ENCODE assay signal across 8 cellular contexts in genomic region chr16:24729243-24729966, GRCh38. TPM values are rescaled to one million over a fixed set of nuclear protein-coding genes. Genes with fewer than 3 reads are reported as not detected.
DNase-seq lines count a peak whose midpoint lies in the region; ATAC-seq, FAIRE-seq and TF ChIP-seq lines count a peak whose summit lies in the region.

Gene TNRC6A (plus strand): TSS chr16:24729651. CDS start chr16:24729842, 191 bp downstream.

- H3K9ac ChIP-seq in BLaER1 (peak within 1 kb of the TSS; percentile 97), duodenal mucosa (ENCODE audit: low read depth in 1 of 2, low read length in 2 of 2) (peak within 1 kb of the TSS; percentile 62 to 73)

- 0% methylated on average over 20 to 23 of the region's 80 CpGs for WGBS in lower leg skin, 2 donors

- peak within 1 kb of the TSS; percentile 92 for H3K4me3 Mint-ChIP-seq in activated CD4-positive, alpha-beta memory T cell treated with anti-CD3 and anti-CD28 coated beads, Interleukin-2, amount 10 ng/mL, durations not matched to agents 7 days and 5 days

- peak within 1 kb of the TSS; percentile 98 for H3K27ac ChIP-seq in BLaER1
- H3K27ac ChIP-seq in duodenal mucosa (ENCODE audit: low read depth, low read length) = peak within 1 kb of the TSS; percentile 91

- TF ChIP-seq CTCF in lower leg skin (IDR thresholded peaks at IDR 0.05) = no peak

- peak; percentile 73 for FAIRE-seq in GM19239 (lab: Jason Lieb, UNC)

- H3K9me3 ChIP-seq in BLaER1 (no peaks in the 10 kb centered on the region), duodenal mucosa (ENCODE audit: control insufficient read depth in 1 of 2, low read length in 2 of 2) (no peaks in the 10 kb centered on the region)

- peaks cover 37% of the 10 kb centered on the region for H4K20me1 ChIP-seq in BLaER1

- TF ChIP-seq POLR2A in lower leg skin (IDR thresholded peaks at IDR 0.05) = peak in 1 of 2 donors; percentile 9

- H3K27ac Mint-ChIP-seq in activated CD4-positive, alpha-beta memory T cell treated with anti-CD3 and anti-CD28 coated beads, Interleukin-2, amount 10 ng/mL, durations not matched to agents 7 days and 5 days = peak within 1 kb of the TSS; percentile 92

- peaks cover 27% of the 10 kb centered on the region for H3K4me1 ChIP-seq in BLaER1
- peaks cover 14 to 18% of the 10 kb centered on the region in 2 donors for H3K4me1 ChIP-seq in duodenal mucosa (ENCODE audit: control insufficient read depth in 1 of 2, insufficient read depth in 2 of 2, low read length in 2 of 2)

- H3K4me3 ChIP-seq in BLaER1 = peak within 1 kb of the TSS; percentile 96
- H3K4me3 ChIP-seq in duodenal mucosa (ENCODE audit: low read depth in 1 of 2, low read length in 2 of 2) = peak within 1 kb of the TSS; percentile 74 to 89
- peak within 1 kb of the TSS; percentile 75 for H3K4me3 ChIP-seq in lower leg skin (ENCODE audit: low read depth, poor library complexity, severe bottlenecking)

- intact Hi-C loops in lower leg skin (cut with DNase I; ENCODE audit: low total_unique reads) = no loop called here

- peak within 1 kb of the TSS; percentile 88 for H3K4me2 ChIP-seq in BLaER1

- ATAC-seq in HG03442 (IDR thresholded peaks at IDR 0.05; ENCODE audit: unreplicated experiment) = peak; percentile 90

- H3K4me1 Mint-ChIP-seq in activated CD4-positive, alpha-beta memory T cell treated with anti-CD3 and anti-CD28 coated beads, Interleukin-2, amount 10 ng/mL, durations not matched to agents 7 days and 5 days = peaks cover 41% of the 10 kb centered on the region

- DNase-seq in GM19239 (ENCODE audit: insufficient read length, low spot score) (peak; percentile 95), NCI-H748 (lab: John Stamatoyannopoulos, UW; ENCODE audit: unreplicated experiment) (peak; percentile 86), lower leg skin (ENCODE audit: low spot score in 2 of 2) (peak; percentile 84 to 97)
- peak; percentile 79 for DNase-seq in activated CD4-positive, alpha-beta memory T cell treated with anti-CD3 and anti-CD28 coated beads, Interleukin-2, amount 10 ng/mL, durations not matched to agents 7 days and 5 days
- peak; percentile 71 to 83 for DNase-seq in stimulated activated CD4-positive, alpha-beta T cell treated with anti-CD3 and anti-CD28 coated beads, Interleukin-4, amount 100 ng/mL, for 48 hours (ENCODE audit: low read depth in 2 of 2)

- H3K27me3 Mint-ChIP-seq in activated CD4-positive, alpha-beta memory T cell treated with anti-CD3 and anti-CD28 coated beads, Interleukin-2, amount 10 ng/mL, durations not matched to agents 7 days and 5 days = no peaks in the 10 kb centered on the region

- H3K27me3 ChIP-seq in BLaER1 (no peaks in the 10 kb centered on the region), duodenal mucosa (ENCODE audit: control insufficient read depth in 1 of 2, insufficient read depth in 2 of 2, low read length in 2 of 2) (no peaks in the 10 kb centered on the region)

- H3K36me3 ChIP-seq in BLaER1 (peaks cover 29% of the 10 kb centered on the region), duodenal mucosa (ENCODE audit: control insufficient read depth in 1 of 2, insufficient read depth in 2 of 2, low read length in 2 of 2) (peaks cover 0 to 15% of the 10 kb centered on the region in 2 donors)

- H3K9me3 Mint-ChIP-seq in activated CD4-positive, alpha-beta memory T cell treated with anti-CD3 and anti-CD28 coated beads, Interleukin-2, amount 10 ng/mL, durations not matched to agents 7 days and 5 days = no peaks in the 10 kb centered on the region

- POLR2A ChIA-PET in activated CD4-positive, alpha-beta memory T cell treated with anti-CD3 and anti-CD28 coated beads, Interleukin-2, amount 10 ng/mL, durations not matched to agents 7 days and 5 days (lab: Charles Lee) = interaction anchor here (0.9 to 1.5 kb wide), 8 partner anchors 66 to 1172 kb away, joined by 3 to 7 read pairs (median 4); partner anchors contain the start of genes EARS2, LCMT1, RBBP6 and UBFD1

- CTCF ChIA-PET in activated CD4-positive, alpha-beta memory T cell treated with anti-CD3 and anti-CD28 coated beads, Interleukin-2, amount 10 ng/mL, durations not matched to agents 7 days and 5 days (lab: Charles Lee) = interaction anchor here (0.7 kb wide), 1 partner anchor 41 kb away, joined by 3 read pairs; no protein-coding TSS in a partner anchor

- H3K36me3 Mint-ChIP-seq in activated CD4-positive, alpha-beta memory T cell treated with anti-CD3 and anti-CD28 coated beads, Interleukin-2, amount 10 ng/mL, durations not matched to agents 7 days and 5 days (ENCODE audit: low read depth) = peaks cover 36% of the 10 kb centered on the region

RNA-seq across cellular contexts. Expression of gene TNRC6A, which starts in this region (rescaled TPM):
- total RNA-seq in activated CD4-positive, alpha-beta memory T cell treated with anti-CD3 and anti-CD28 coated beads, Interleukin-2, amount 10 ng/mL, durations not matched to agents 7 days and 5 days = 10 to 100 TPM; 37.4 to 37.8 TPM
- total RNA-seq in lower leg skin = 10 to 100 TPM; 25.9 to 55.6 (median 30.1) TPM

Comparison
In these comparisons a context has a peak if more than half of its experiments do, and no peak if none do; other contexts are left out.
1. Peak in every context shown above with its lines: DNase-seq, ATAC-seq, H3K4me3 ChIP-seq and H3K27ac ChIP-seq.